1 cellular context compared by ENCODE assay signal in the genomic region with DNA sequence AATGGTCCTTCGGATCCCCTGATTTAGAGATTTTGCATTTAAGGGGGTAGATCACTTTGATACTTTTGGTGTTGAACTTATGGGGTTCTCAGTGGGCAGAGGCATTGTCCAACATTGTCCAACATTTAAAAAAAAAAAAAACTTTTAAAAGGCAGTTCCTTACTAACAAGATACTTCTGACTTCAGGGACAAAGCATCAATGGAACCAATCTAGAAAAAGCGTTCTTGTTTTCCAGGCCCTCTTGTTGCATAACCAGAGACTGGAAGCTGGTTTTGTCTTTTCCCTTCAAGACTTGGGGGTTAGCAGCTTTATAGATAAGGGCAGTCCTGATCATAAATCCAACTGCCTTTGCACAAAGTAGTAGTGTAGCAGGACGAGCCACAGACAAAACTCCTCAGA.
TF ChIP-seq lines count a peak whose summit lies in the region.

No MANE protein-coding gene starts in this region.

TF ChIP-seq in GM23338, 12 proteins besides CTCF, POLR2A, EP300 and RAD21 (continued from another document):
- TF ChIP-seq, protein P1, sequence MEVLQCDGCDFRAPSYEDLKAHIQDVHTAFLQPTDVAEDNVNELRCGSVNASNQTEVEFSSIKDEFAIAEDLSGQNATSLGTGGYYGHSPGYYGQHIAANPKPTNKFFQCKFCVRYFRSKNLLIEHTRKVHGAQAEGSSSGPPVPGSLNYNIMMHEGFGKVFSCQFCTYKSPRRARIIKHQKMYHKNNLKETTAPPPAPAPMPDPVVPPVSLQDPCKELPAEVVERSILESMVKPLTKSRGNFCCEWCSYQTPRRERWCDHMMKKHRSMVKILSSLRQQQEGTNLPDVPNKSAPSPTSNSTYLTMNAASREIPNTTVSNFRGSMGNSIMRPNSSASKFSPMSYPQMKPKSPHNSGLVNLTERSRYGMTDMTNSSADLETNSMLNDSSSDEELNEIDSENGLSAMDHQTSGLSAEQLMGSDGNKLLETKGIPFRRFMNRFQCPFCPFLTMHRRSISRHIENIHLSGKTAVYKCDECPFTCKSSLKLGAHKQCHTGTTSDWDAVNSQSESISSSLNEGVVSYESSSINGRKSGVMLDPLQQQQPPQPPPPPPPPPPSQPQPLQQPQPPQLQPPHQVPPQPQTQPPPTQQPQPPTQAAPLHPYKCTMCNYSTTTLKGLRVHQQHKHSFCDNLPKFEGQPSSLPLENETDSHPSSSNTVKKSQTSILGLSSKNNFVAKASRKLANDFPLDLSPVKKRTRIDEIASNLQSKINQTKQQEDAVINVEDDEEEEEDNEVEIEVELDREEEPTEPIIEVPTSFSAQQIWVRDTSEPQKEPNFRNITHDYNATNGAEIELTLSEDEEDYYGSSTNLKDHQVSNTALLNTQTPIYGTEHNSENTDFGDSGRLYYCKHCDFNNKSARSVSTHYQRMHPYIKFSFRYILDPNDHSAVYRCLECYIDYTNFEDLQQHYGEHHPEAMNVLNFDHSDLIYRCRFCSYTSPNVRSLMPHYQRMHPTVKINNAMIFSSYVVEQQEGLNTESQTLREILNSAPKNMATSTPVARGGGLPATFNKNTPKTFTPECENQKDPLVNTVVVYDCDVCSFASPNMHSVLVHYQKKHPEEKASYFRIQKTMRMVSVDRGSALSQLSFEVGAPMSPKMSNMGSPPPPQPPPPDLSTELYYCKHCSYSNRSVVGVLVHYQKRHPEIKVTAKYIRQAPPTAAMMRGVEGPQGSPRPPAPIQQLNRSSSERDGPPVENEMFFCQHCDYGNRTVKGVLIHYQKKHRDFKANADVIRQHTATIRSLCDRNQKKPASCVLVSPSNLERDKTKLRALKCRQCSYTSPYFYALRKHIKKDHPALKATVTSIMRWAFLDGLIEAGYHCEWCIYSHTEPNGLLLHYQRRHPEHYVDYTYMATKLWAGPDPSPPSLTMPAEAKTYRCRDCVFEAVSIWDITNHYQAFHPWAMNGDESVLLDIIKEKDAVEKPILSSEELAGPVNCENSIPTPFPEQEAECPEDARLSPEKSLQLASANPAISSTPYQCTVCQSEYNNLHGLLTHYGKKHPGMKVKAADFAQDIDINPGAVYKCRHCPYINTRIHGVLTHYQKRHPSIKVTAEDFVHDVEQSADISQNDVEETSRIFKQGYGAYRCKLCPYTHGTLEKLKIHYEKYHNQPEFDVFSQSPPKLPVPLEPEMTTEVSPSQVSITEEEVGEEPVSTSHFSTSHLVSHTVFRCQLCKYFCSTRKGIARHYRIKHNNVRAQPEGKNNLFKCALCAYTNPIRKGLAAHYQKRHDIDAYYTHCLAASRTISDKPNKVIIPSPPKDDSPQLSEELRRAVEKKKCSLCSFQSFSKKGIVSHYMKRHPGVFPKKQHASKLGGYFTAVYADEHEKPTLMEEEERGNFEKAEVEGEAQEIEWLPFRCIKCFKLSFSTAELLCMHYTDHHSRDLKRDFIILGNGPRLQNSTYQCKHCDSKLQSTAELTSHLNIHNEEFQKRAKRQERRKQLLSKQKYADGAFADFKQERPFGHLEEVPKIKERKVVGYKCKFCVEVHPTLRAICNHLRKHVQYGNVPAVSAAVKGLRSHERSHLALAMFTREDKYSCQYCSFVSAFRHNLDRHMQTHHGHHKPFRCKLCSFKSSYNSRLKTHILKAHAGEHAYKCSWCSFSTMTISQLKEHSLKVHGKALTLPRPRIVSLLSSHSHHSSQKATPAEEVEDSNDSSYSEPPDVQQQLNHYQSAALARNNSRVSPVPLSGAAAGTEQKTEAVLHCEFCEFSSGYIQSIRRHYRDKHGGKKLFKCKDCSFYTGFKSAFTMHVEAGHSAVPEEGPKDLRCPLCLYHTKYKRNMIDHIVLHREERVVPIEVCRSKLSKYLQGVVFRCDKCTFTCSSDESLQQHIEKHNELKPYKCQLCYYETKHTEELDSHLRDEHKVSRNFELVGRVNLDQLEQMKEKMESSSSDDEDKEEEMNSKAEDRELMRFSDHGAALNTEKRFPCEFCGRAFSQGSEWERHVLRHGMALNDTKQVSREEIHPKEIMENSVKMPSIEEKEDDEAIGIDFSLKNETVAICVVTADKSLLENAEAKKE (CRISPR knock-in tag; IDR thresholded peaks at IDR 0.05), result no peak
- no peak for TF ChIP-seq EZH2phosphoT487 (IDR thresholded peaks at IDR 0.05; ENCODE audit: unreplicated experiment)
- no peak for TF ChIP-seq EZH2 (IDR thresholded peaks at IDR 0.05; ENCODE audit: low read depth, unreplicated experiment)
- no peak for TF ChIP-seq NANOG (IDR thresholded peaks at IDR 0.05; ENCODE audit: borderline replicate concordance)
- TF ChIP-seq ETS1 (IDR thresholded peaks at IDR 0.05), result no peak
- TF ChIP-seq ZNF331 (CRISPR knock-in tag; IDR thresholded peaks at IDR 0.05; ENCODE audit: low read depth), result no peak
- TF ChIP-seq STAT1 (IDR thresholded peaks at IDR 0.05; ENCODE audit: unreplicated experiment), result no peak
- TF ChIP-seq JUNB (IDR thresholded peaks at IDR 0.05; ENCODE audit: unreplicated experiment), result no peak
- no peak for TF ChIP-seq POLR2AphosphoS5 (IDR thresholded peaks at IDR 0.05; ENCODE audit: low read depth)
